7 cellular contexts compared by ENCODE assay signal in genomic region chr22:41558241-41558630, GRCh38. TPM values are rescaled to one million over a fixed set of nuclear protein-coding genes. Genes with fewer than 3 reads are reported as not detected.
"Had no signal": no experiment of that assay in that cellular context is flagged by ENCODE, and none has a peak within 500 bp of the region (broad histone marks: within the 10 kb centered on the region; RNA-seq: fewer than 3 reads in every experiment).

No MANE protein-coding gene starts in this region.

RNA-seq across cellular contexts. Expression of gene CSDC2, which starts 2.6 kb away (rescaled TPM):
- total RNA-seq: activated CD4-positive, alpha-beta memory T cell treated with anti-CD3 and anti-CD28 coated beads, Interleukin-2, amount 10 ng/mL, durations not matched to agents 7 days and 5 days; activated CD4-positive, alpha-beta T cell treated with anti-CD3 and anti-CD28 coated beads for 36 hours; activated CD8-positive, alpha-beta memory T cell treated with anti-CD3 and anti-CD28 coated beads for 36 hours; activated naive CD4-positive, alpha-beta T cell treated with anti-CD3 and anti-CD28 coated beads for 36 hours; activated T-helper 17 cell treated with anti-CD3 and anti-CD28 coated beads, Interleukin-2, amount 50 U/mL, for 72 hours; SJSA1; T-helper 1 cell treated with Interleukin-12 subunit alpha and Interleukin-12 subunit beta and Interleukin-4 antibody, amounts not matched to agents 30 ng/mL and 1 ng/mL, for 36 hours had no signal
